8 cellular contexts compared by ENCODE assay signal in the genomic region with DNA sequence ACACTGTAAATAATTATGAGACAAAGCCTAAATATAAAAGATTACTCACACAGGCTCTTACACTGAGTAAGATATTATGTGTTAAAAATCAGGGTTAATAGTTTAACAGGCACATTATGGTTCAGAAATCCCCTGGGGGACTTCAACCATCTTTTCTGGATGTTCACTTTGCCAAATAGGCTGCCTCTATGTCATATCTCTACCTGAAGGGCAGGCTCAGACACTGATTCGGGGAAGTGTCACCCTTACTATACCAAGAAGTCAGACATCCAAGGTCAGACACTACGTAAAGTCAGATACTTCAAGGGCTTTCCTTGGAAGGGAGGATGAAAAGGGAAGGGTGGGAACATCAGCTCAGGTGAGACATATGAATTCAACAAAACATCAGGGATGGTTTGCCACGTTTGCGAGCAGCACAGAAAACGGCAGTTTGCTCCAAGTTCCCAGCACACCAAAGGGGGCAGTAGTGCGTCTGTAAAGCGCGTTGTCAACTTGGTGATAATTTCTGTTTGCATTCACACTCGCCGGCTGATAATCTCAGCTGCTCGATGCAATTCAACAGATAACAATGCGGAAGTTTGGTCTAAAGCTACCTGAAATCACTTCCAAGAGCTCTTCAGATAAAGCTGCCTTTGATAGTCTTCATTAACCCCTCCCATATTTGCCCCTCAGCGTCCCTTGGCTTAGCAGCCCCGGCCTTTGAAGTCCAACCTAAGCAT. TPM values are rescaled to one million over a fixed set of nuclear protein-coding genes. Genes with fewer than 3 reads are reported as not detected.
DNase-seq lines count a peak whose midpoint lies in the region; ATAC-seq and TF ChIP-seq lines count a peak whose summit lies in the region.

No MANE protein-coding gene starts in this region.

- H3K27ac ChIP-seq in dorsolateral prefrontal cortex (peak overlapping the region; percentile 83 to 99 (median 97)), liver (ENCODE audit: low read depth in 1 of 2, low read length in 2 of 2) (peak overlapping the region; percentile 93 to 98)

- DNase-seq in Ammon's horn (ENCODE audit: low spot score): peak; percentile 94
- peak; percentile 5 to 56 for DNase-seq in NCI-H446 (lab: John Stamatoyannopoulos, UW)
- peak; percentile 84 for DNase-seq in activated CD4-positive, alpha-beta T cell treated with anti-CD3 and anti-CD28 coated beads for 48 hours
- DNase-seq in dorsolateral prefrontal cortex: peak; percentile 30 to 87 (median 78)
- DNase-seq in stimulated activated CD4-positive, alpha-beta T cell treated with anti-CD3 and anti-CD28 coated beads, Interleukin-4, amount 100 ng/mL, for 48 hours (ENCODE audit: low read depth in 2 of 2): peak; percentile 64 to 65

- WGBS in liver: 4% methylated on average over 14 of the region's 14 CpGs

- H3K27me3 ChIP-seq in dorsolateral prefrontal cortex: no peaks in the 10 kb centered on the region
- no peaks in the 10 kb centered on the region for H3K27me3 ChIP-seq in liver (ENCODE audit: control insufficient read depth in 4 of 4, insufficient read depth in 4 of 4, low read length in 3 of 4)

- ATAC-seq in GM19023 (IDR thresholded peaks at IDR 0.05; ENCODE audit: unreplicated experiment): peak; percentile 52
- peak; percentile 49 for ATAC-seq in HG03280 (IDR thresholded peaks at IDR 0.05; ENCODE audit: unreplicated experiment)

- TF ChIP-seq CTCF in dorsolateral prefrontal cortex (IDR thresholded peaks at IDR 0.05 in 54 of 56, conservative IDR thresholded peaks at IDR 0.05 in 2 of 56; ENCODE audit: low read depth in 1 of 56, partially characterized antibody in 56 of 56): peak; percentile 65 to 92 (median 84)
- TF ChIP-seq CTCF in liver (IDR thresholded peaks at IDR 0.05; ENCODE audit: low read depth, low read length, missing input control): peak; percentile 69

- H3K9me3 ChIP-seq in liver (ENCODE audit: control insufficient read depth in 4 of 4, low read length in 3 of 4): no peaks in the 10 kb centered on the region

- H3K9ac ChIP-seq in liver (ENCODE audit: low read depth in 1 of 2, low read length in 2 of 2): peak overlapping the region; percentile 72 to 99

- H3K4me1 ChIP-seq in liver (ENCODE audit: control insufficient read depth in 4 of 4, insufficient read depth in 4 of 4, low read length in 3 of 4): peaks cover 0 to 15% (median 4%) of the 10 kb centered on the region in 4 donors

- intact Hi-C loops in dorsolateral prefrontal cortex (cut with DNase I): loop anchor here (2.0 to 10.0 kb wide), 7 partner anchors 29 to 123 kb away; a partner anchor contains a TSS

- H3K36me3 ChIP-seq in liver (ENCODE audit: control insufficient read depth in 4 of 4, insufficient read depth in 3 of 4, low read depth in 1 of 4, low read length in 3 of 4): no peaks in the 10 kb centered on the region

- H3K4me3 ChIP-seq in dorsolateral prefrontal cortex (peak overlapping the region; percentile 50 to 84 (median 72)), liver (ENCODE audit: low read depth in 1 of 3, low read length in 3 of 3) (peak overlapping the region; percentile 55 to 91 (median 84))

- peak; percentile 76 to 77 for TF ChIP-seq RAD21 in liver (IDR thresholded peaks at IDR 0.05)

TF ChIP-seq in liver, 16 proteins besides CTCF, POLR2A, EP300 and RAD21:
- TF ChIP-seq FOXA2 (IDR thresholded peaks at IDR 0.05) (no peak), FOXA1 (IDR thresholded peaks at IDR 0.05) (peak; percentile 8)

RNA-seq across cellular contexts. Expression of a gene that starts 0.9 kb away (rescaled TPM):
- total RNA-seq in dorsolateral prefrontal cortex (100 to 1,000 TPM in 1 of 120 experiments, 10 to 100 TPM in 106, 1 to 10 TPM in 13; 4.2 to 101 (median 24.4) TPM), liver (1 to 10 TPM; 8.7 to 9.9 TPM)
- polyA plus RNA-seq in liver: 1 to 10 TPM; 1.8 to 5.3 TPM

Comparison
In these comparisons a context has a peak if more than half of its experiments do, and no peak if none do; other contexts are left out.
1. Peak in every context shown above with its lines: DNase-seq, ATAC-seq, H3K4me3 ChIP-seq and H3K27ac ChIP-seq.
2. DNase-seq: peak in every context shown above with its lines; median percentile 94 in Ammon's horn; 84 in activated CD4-positive, alpha-beta T cell treated with anti-CD3 and anti-CD28 coated beads for 48 hours; 78 in dorsolateral prefrontal cortex; 64 in stimulated activated CD4-positive, alpha-beta T cell treated with anti-CD3 and anti-CD28 coated beads, Interleukin-4, amount 100 ng/mL, for 48 hours; 30 in NCI-H446.